1 cellular context compared by ENCODE assay signal in genomic region chr17:10050597-10051101, GRCh38.
TF ChIP-seq lines count a peak whose summit lies in the region.

No MANE protein-coding gene starts in this region.

TF ChIP-seq in GM23338, 12 proteins besides CTCF, POLR2A, EP300 and RAD21 (continued from another document):
- TF ChIP-seq, protein P1, sequence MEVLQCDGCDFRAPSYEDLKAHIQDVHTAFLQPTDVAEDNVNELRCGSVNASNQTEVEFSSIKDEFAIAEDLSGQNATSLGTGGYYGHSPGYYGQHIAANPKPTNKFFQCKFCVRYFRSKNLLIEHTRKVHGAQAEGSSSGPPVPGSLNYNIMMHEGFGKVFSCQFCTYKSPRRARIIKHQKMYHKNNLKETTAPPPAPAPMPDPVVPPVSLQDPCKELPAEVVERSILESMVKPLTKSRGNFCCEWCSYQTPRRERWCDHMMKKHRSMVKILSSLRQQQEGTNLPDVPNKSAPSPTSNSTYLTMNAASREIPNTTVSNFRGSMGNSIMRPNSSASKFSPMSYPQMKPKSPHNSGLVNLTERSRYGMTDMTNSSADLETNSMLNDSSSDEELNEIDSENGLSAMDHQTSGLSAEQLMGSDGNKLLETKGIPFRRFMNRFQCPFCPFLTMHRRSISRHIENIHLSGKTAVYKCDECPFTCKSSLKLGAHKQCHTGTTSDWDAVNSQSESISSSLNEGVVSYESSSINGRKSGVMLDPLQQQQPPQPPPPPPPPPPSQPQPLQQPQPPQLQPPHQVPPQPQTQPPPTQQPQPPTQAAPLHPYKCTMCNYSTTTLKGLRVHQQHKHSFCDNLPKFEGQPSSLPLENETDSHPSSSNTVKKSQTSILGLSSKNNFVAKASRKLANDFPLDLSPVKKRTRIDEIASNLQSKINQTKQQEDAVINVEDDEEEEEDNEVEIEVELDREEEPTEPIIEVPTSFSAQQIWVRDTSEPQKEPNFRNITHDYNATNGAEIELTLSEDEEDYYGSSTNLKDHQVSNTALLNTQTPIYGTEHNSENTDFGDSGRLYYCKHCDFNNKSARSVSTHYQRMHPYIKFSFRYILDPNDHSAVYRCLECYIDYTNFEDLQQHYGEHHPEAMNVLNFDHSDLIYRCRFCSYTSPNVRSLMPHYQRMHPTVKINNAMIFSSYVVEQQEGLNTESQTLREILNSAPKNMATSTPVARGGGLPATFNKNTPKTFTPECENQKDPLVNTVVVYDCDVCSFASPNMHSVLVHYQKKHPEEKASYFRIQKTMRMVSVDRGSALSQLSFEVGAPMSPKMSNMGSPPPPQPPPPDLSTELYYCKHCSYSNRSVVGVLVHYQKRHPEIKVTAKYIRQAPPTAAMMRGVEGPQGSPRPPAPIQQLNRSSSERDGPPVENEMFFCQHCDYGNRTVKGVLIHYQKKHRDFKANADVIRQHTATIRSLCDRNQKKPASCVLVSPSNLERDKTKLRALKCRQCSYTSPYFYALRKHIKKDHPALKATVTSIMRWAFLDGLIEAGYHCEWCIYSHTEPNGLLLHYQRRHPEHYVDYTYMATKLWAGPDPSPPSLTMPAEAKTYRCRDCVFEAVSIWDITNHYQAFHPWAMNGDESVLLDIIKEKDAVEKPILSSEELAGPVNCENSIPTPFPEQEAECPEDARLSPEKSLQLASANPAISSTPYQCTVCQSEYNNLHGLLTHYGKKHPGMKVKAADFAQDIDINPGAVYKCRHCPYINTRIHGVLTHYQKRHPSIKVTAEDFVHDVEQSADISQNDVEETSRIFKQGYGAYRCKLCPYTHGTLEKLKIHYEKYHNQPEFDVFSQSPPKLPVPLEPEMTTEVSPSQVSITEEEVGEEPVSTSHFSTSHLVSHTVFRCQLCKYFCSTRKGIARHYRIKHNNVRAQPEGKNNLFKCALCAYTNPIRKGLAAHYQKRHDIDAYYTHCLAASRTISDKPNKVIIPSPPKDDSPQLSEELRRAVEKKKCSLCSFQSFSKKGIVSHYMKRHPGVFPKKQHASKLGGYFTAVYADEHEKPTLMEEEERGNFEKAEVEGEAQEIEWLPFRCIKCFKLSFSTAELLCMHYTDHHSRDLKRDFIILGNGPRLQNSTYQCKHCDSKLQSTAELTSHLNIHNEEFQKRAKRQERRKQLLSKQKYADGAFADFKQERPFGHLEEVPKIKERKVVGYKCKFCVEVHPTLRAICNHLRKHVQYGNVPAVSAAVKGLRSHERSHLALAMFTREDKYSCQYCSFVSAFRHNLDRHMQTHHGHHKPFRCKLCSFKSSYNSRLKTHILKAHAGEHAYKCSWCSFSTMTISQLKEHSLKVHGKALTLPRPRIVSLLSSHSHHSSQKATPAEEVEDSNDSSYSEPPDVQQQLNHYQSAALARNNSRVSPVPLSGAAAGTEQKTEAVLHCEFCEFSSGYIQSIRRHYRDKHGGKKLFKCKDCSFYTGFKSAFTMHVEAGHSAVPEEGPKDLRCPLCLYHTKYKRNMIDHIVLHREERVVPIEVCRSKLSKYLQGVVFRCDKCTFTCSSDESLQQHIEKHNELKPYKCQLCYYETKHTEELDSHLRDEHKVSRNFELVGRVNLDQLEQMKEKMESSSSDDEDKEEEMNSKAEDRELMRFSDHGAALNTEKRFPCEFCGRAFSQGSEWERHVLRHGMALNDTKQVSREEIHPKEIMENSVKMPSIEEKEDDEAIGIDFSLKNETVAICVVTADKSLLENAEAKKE (CRISPR knock-in tag; IDR thresholded peaks at IDR 0.05): no peak
- TF ChIP-seq POLR2AphosphoS5 (IDR thresholded peaks at IDR 0.05; ENCODE audit: low read depth) (no peak), EZH2 (IDR thresholded peaks at IDR 0.05; ENCODE audit: low read depth, unreplicated experiment) (no peak), EZH2phosphoT487 (IDR thresholded peaks at IDR 0.05; ENCODE audit: unreplicated experiment) (no peak)
